In genomic region chr2:186588940-186589732, GRCh38 we compare ENCODE assay signal across 8 cellular contexts. TPM values are rescaled to one million over a fixed set of nuclear protein-coding genes. Genes with fewer than 3 reads are reported as not detected.
A peak's percentile ranks its signal among the peaks of the same experiment; 100 is the strongest.
DNase-seq lines count a peak whose midpoint lies in the region; ATAC-seq and TF ChIP-seq lines count a peak whose summit lies in the region.

No MANE protein-coding gene starts in this region.

- no peak for TF ChIP-seq POLR2A in NB4 (IDR thresholded peaks at IDR 0.05; ENCODE audit: extremely low read depth, insufficient read length)

- H3K36me3 Mint-ChIP-seq in naive thymus-derived CD8-positive, alpha-beta T cell: no peaks in the 10 kb centered on the region

- peak overlapping the region; percentile 78 to 98 (median 92) for H3K4me3 Mint-ChIP-seq in naive thymus-derived CD8-positive, alpha-beta T cell

- no peaks in the 10 kb centered on the region for H3K9me3 Mint-ChIP-seq in naive thymus-derived CD8-positive, alpha-beta T cell

- DNase-seq in NB4 (ENCODE audit: low read depth) (peak; percentile 18), dermis blood vessel endothelial cell (peak; percentile 33), NCI-H446 (lab: John Stamatoyannopoulos, UW) (no peak), OCI-M1 (lab: John Stamatoyannopoulos, UW) (no peak)
- peak in 2 of 10 donors; percentile 3 to 4 for DNase-seq in naive thymus-derived CD8-positive, alpha-beta T cell

- peak overlapping the region; percentile 35 to 91 (median 82) for H3K27ac Mint-ChIP-seq in naive thymus-derived CD8-positive, alpha-beta T cell

- POLR2A ChIA-PET in naive thymus-derived CD8-positive, alpha-beta T cell (lab: Charles Lee): interaction anchor here (0.7 to 1.9 kb wide), 4 partner anchors 66 to 107 kb away, joined by 3 to 19 read pairs (median 4); partner anchors contain the start of gene ZC3H15

- ATAC-seq in GM18511 (IDR thresholded peaks at IDR 0.05; ENCODE audit: unreplicated experiment): peak; percentile 0
- ATAC-seq in naive thymus-derived CD8-positive, alpha-beta T cell: no peak
- no peak for ATAC-seq in HG02763 (IDR thresholded peaks at IDR 0.05; ENCODE audit: unreplicated experiment)
- ATAC-seq in HG02938 (IDR thresholded peaks at IDR 0.05; ENCODE audit: unreplicated experiment): no peak

- no peak for TF ChIP-seq CTCF in NB4 (IDR thresholded peaks at IDR 0.05; ENCODE audit: low read depth, low read length)

- H3K27me3 Mint-ChIP-seq in naive thymus-derived CD8-positive, alpha-beta T cell: peaks cover 2 to 13% (median 4%) of the 10 kb centered on the region in 5 donors

- H3K4me1 Mint-ChIP-seq in naive thymus-derived CD8-positive, alpha-beta T cell: peaks cover 8 to 38% (median 25%) of the 10 kb centered on the region in 4 donors

- peak overlapping the region; percentile 84 for H3K4me3 ChIP-seq in NB4 (ENCODE audit: low read depth, low read length)

RNA-seq across cellular contexts. Expression of gene ITGAV, which starts 0.7 kb away (rescaled TPM):
- total RNA-seq in dermis blood vessel endothelial cell: 182 and 188 TPM in 2 replicates
- total RNA-seq in naive thymus-derived CD8-positive, alpha-beta T cell: 1 to 10 TPM; 5.0 to 8.1 TPM
- under 1 TPM; 0.25 to 0.66 (median 0.35) TPM for polyA plus RNA-seq in naive thymus-derived CD8-positive, alpha-beta T cell

Comparison
In these comparisons a context has a peak if more than half of its experiments do, and no peak if none do; other contexts are left out.
1. DNase-seq: peak in NB4 (single experiment) and dermis blood vessel endothelial cell (single experiment); none in NCI-H446 (0 of 2) and OCI-M1 (single experiment).
2. RNA of gene ITGAV, which starts 0.7 kb away (total RNA-seq): 182 to 188 TPM in dermis blood vessel endothelial cell; 5.0 to 8.1 TPM in naive thymus-derived CD8-positive, alpha-beta T cell; every median in the first group is over 10 times any median in the second.